ENCODE assay signal across 1 cellular context in genomic region chr11:64036081-64037026, GRCh38.
TF ChIP-seq lines count a peak whose summit lies in the region.

No MANE protein-coding gene starts in this region.

TF ChIP-seq in SK-N-SH treated with all-trans-retinoic acid at 6 μM for 48 hours, 23 proteins besides CTCF, POLR2A, EP300 and RAD21 (continued from another document):
- TF ChIP-seq RARB (CRISPR knock-in tag; IDR thresholded peaks at IDR 0.05) (no peak), TCF4 (CRISPR knock-in tag; IDR thresholded peaks at IDR 0.05; ENCODE audit: borderline replicate concordance) (no peak), ZFP30 (CRISPR knock-in tag; IDR thresholded peaks at IDR 0.05) (no peak), BACH2 (CRISPR knock-in tag; IDR thresholded peaks at IDR 0.05; ENCODE audit: borderline replicate concordance) (no peak), CSRNP3 (CRISPR knock-in tag; IDR thresholded peaks at IDR 0.05) (no peak), OSR1 (CRISPR knock-in tag; IDR thresholded peaks at IDR 0.05) (no peak), ZC3H10 (CRISPR knock-in tag; IDR thresholded peaks at IDR 0.05) (no peak), ESRRG (CRISPR knock-in tag; IDR thresholded peaks at IDR 0.05) (no peak)
